18 cellular contexts compared by ENCODE assay signal in the genomic region with DNA sequence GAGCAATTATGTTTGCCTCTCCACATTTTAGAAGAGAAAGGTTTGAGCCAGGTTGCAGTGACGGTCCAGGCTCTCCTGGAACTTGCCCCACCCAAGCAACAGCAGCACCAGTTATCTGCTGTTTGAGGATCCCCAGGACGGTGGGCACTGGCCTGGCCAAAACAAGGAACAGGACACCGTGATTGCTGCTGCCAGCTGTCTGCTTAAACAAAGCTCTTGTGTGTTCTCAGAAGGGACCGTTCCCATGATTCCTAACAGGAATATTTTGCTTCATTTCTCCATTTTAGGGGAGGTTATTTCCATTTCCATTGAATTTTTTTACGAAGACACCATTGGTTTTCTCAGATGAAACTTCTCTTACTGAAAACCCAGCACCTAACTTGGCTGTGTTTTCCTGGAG.
A peak's percentile ranks its signal among the peaks of the same experiment; 100 is the strongest.
DNase-seq lines count a peak whose midpoint lies in the region; ATAC-seq and TF ChIP-seq lines count a peak whose summit lies in the region.
"Had no signal": no experiment of that assay in that cellular context is flagged by ENCODE, and none has a peak within 500 bp of the region (broad histone marks: within the 10 kb centered on the region; RNA-seq: fewer than 3 reads in every experiment).

No MANE protein-coding gene starts in this region.

- H3K36me3 Mint-ChIP-seq in activated naive CD8-positive, alpha-beta T cell, result peaks cover 12% of the 10 kb centered on the region
- H3K36me3 Mint-ChIP-seq in activated naive CD8-positive, alpha-beta T cell treated with anti-CD3 and anti-CD28 coated beads for 36 hours, result peaks cover 15% of the 10 kb centered on the region
- H3K36me3 Mint-ChIP-seq in brain (peaks cover 59% of the 10 kb centered on the region), mesothelial cell of epicardium (peaks cover 32% of the 10 kb centered on the region)
- peaks cover 28 to 51% of the 10 kb centered on the region in 2 donors for H3K36me3 Mint-ChIP-seq in stimulated activated naive B cell treated with anti-CD40 and anti-IgM and Interleukin-4, amounts not matched to agents 10 μg/mL and 1 μg/mL and 100 μg/mL, for 72 hours

- ATAC-seq in stimulated activated naive B cell treated with anti-CD40 and anti-IgM and Interleukin-4, amounts not matched to agents 10 μg/mL and 1 μg/mL and 100 μg/mL, for 72 hours (replicated peaks), result no peak
- ATAC-seq: HCT116 had no signal

- no peak overlapping the region for H3K4me3 Mint-ChIP-seq in activated naive CD8-positive, alpha-beta T cell
- no peak overlapping the region for H3K4me3 Mint-ChIP-seq in activated naive CD8-positive, alpha-beta T cell treated with anti-CD3 and anti-CD28 coated beads for 36 hours
- no peak overlapping the region for H3K4me3 Mint-ChIP-seq in brain
- H3K4me3 Mint-ChIP-seq in mesothelial cell of epicardium, result no peak overlapping the region
- H3K4me3 Mint-ChIP-seq in stimulated activated naive B cell treated with anti-CD40 and anti-IgM and Interleukin-4, amounts not matched to agents 10 μg/mL and 1 μg/mL and 100 μg/mL, for 72 hours, result no peak overlapping the region

- in situ Hi-C loops in G401 (cut with HindIII; ENCODE audit: low sequenced_read_pairs), result no loop called here

- no peaks in the 10 kb centered on the region for H3K27me3 Mint-ChIP-seq in activated naive CD8-positive, alpha-beta T cell
- H3K27me3 Mint-ChIP-seq in activated naive CD8-positive, alpha-beta T cell treated with anti-CD3 and anti-CD28 coated beads for 36 hours, result no peaks in the 10 kb centered on the region
- H3K27me3 Mint-ChIP-seq in brain, result no peaks in the 10 kb centered on the region
- no peaks in the 10 kb centered on the region for H3K27me3 Mint-ChIP-seq in mesothelial cell of epicardium (ENCODE audit: low read depth)
- no peaks in the 10 kb centered on the region for H3K27me3 Mint-ChIP-seq in stimulated activated naive B cell treated with anti-CD40 and anti-IgM and Interleukin-4, amounts not matched to agents 10 μg/mL and 1 μg/mL and 100 μg/mL, for 72 hours

- TF ChIP-seq CTCF in brain (conservative IDR thresholded peaks at IDR 0.05) (no peak), mesothelial cell of epicardium (IDR thresholded peaks at IDR 0.05; ENCODE audit: unreplicated experiment) (no peak)

- no peak for DNase-seq in activated naive CD8-positive, alpha-beta T cell treated with anti-CD3 and anti-CD28 coated beads for 36 hours
- DNase-seq in mesothelial cell of epicardium (ENCODE audit: low spot score in 2 of 2, unreplicated experiment in 2 of 2), result no peak
- no peak for DNase-seq in stimulated activated naive B cell treated with anti-CD40 and anti-IgM and Interleukin-4, amounts not matched to agents 10 μg/mL and 1 μg/mL and 100 μg/mL, for 72 hours
- no peak for DNase-seq in cortex of kidney (lab: John Stamatoyannopoulos, UW)
- no peak for DNase-seq in NCI-H1092 treated with DMSO at 0.1 percent for 48 hours (lab: John Stamatoyannopoulos, UW)
- no peak for DNase-seq in G401 (ENCODE audit: low spot score)
- DNase-seq: Calu3; DMS79; IMR-90; Kasumi-1; NCI-H1436; NCI-H2081 treated with DMSO at 0.1 percent for 48 hours; NCI-H69; NK-92 treated with Interleukin-12 subunit alpha and Interleukin-12 subunit beta, amount 100 ng/mL, for 24 hours; OCI-M1 had no signal

- peaks cover 8% of the 10 kb centered on the region for H3K4me1 Mint-ChIP-seq in activated naive CD8-positive, alpha-beta T cell (ENCODE audit: low read depth)
- peaks cover 10% of the 10 kb centered on the region for H3K4me1 Mint-ChIP-seq in activated naive CD8-positive, alpha-beta T cell treated with anti-CD3 and anti-CD28 coated beads for 36 hours
- peaks cover 43% of the 10 kb centered on the region for H3K4me1 Mint-ChIP-seq in brain
- H3K4me1 Mint-ChIP-seq in mesothelial cell of epicardium, result no peaks in the 10 kb centered on the region
- H3K4me1 Mint-ChIP-seq in stimulated activated naive B cell treated with anti-CD40 and anti-IgM and Interleukin-4, amounts not matched to agents 10 μg/mL and 1 μg/mL and 100 μg/mL, for 72 hours, result peaks cover 8 to 20% of the 10 kb centered on the region in 2 donors

- H3K9me3 Mint-ChIP-seq in activated naive CD8-positive, alpha-beta T cell (ENCODE audit: low read depth), result no peaks in the 10 kb centered on the region
- H3K9me3 Mint-ChIP-seq in activated naive CD8-positive, alpha-beta T cell treated with anti-CD3 and anti-CD28 coated beads for 36 hours, result no peaks in the 10 kb centered on the region
- no peaks in the 10 kb centered on the region for H3K9me3 Mint-ChIP-seq in brain
- no peaks in the 10 kb centered on the region for H3K9me3 Mint-ChIP-seq in mesothelial cell of epicardium
- no peaks in the 10 kb centered on the region for H3K9me3 Mint-ChIP-seq in stimulated activated naive B cell treated with anti-CD40 and anti-IgM and Interleukin-4, amounts not matched to agents 10 μg/mL and 1 μg/mL and 100 μg/mL, for 72 hours

- H3K27ac Mint-ChIP-seq in activated naive CD8-positive, alpha-beta T cell, result peak overlapping the region; percentile 28
- H3K27ac Mint-ChIP-seq in activated naive CD8-positive, alpha-beta T cell treated with anti-CD3 and anti-CD28 coated beads for 36 hours, result no peak overlapping the region
- peak overlapping the region; percentile 2 to 86 (median 68) for H3K27ac Mint-ChIP-seq in brain
- peak overlapping the region; percentile 26 for H3K27ac Mint-ChIP-seq in mesothelial cell of epicardium
- H3K27ac Mint-ChIP-seq in stimulated activated naive B cell treated with anti-CD40 and anti-IgM and Interleukin-4, amounts not matched to agents 10 μg/mL and 1 μg/mL and 100 μg/mL, for 72 hours, result peak overlapping the region; percentile 69
